ENCODE assay signal across 26 cellular contexts in the genomic region with DNA sequence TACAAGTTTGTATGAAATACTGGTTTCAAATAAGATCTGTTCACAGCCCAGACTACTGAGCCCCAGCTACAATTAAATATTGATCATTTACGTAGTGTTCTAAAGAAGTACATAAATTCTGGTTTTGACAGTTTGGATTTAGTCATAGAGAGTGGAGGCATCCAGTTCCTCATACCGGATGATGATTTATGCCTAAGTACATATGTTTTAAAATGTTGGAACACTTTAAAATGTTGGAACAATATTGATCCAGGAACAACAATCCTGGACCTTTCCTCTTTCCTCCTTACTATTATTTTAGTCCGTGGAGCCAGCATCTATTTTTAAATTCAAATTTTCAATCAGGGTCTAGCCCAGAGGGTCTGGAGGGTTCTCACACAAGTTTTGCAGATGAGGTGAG. TPM values are rescaled to one million over a fixed set of nuclear protein-coding genes. Genes with fewer than 3 reads are reported as not detected.
"Had no signal": no experiment of that assay in that cellular context is flagged by ENCODE, and none has a peak within 500 bp of the region (broad histone marks: within the 10 kb centered on the region; RNA-seq: fewer than 3 reads in every experiment).

No MANE protein-coding gene starts in this region.

- H3K36me3 ChIP-seq: sigmoid colon, stomach, suprapubic skin, tibial nerve had no signal

- H3K27ac ChIP-seq: parathyroid adenoma, sigmoid colon, stomach, suprapubic skin, tibial nerve had no signal

- DNase-seq: activated B cell treated with CpG ODN at 0.5 μM for 24 hours; activated CD4-positive, alpha-beta T cell treated with anti-CD3 and anti-CD28 coated beads for 36 hours; activated CD4-positive, alpha-beta T cell treated with anti-CD3 and anti-CD28 coated beads, Interleukin-2, amount 50 U/mL, for 4 hours; activated CD8-positive, alpha-beta memory T cell treated with anti-CD3 and anti-CD28 coated beads for 24 hours; activated CD8-positive, alpha-beta memory T cell treated with anti-CD3 and anti-CD28 coated beads, Interleukin-2, amount 50 U/mL, for 4 hours; activated naive CD4-positive, alpha-beta T cell; activated naive CD8-positive, alpha-beta T cell treated with anti-CD3 and anti-CD28 coated beads for 36 hours; activated T-cell treated with anti-CD3 and anti-CD28 coated beads, Interleukin-2, amount 50 U/mL, for 24 hours; amygdala; effector CD4-positive, alpha-beta T cell; kidney; mammary epithelial cell; sigmoid colon; stimulated activated CD4-positive, alpha-beta T cell treated with anti-CD3 and anti-CD28 coated beads, Interleukin-15, amount 100 ng/mL, for 24 hours; stomach; T-helper 9 cell had no signal

- H3K27me3 Mint-ChIP-seq: activated B cell treated with CpG ODN at 0.5 μM for 24 hours; activated CD4-positive, alpha-beta T cell treated with anti-CD3 and anti-CD28 coated beads for 36 hours; activated naive CD8-positive, alpha-beta T cell treated with anti-CD3 and anti-CD28 coated beads for 36 hours; activated T-cell treated with anti-CD3 and anti-CD28 coated beads, Interleukin-2, amount 50 U/mL, for 24 hours; activated T-helper 17 cell treated with anti-CD3 and anti-CD28 coated beads, Interleukin-2, amount 50 U/mL, for 72 hours; stimulated activated memory B cell treated with anti-CD40 and anti-IgM and Interleukin-4, amounts not matched to agents 10 μg/mL and 1 μg/mL and 100 μg/mL, for 72 hours had no signal

- H3K4me1 ChIP-seq: parathyroid adenoma, sigmoid colon, stomach had no signal

- H3K27ac Mint-ChIP-seq: activated B cell treated with CpG ODN at 0.5 μM for 24 hours; activated CD4-positive, alpha-beta T cell treated with anti-CD3 and anti-CD28 coated beads for 36 hours; activated naive CD8-positive, alpha-beta T cell treated with anti-CD3 and anti-CD28 coated beads for 36 hours; activated T-cell treated with anti-CD3 and anti-CD28 coated beads, Interleukin-2, amount 50 U/mL, for 24 hours; activated T-helper 17 cell treated with anti-CD3 and anti-CD28 coated beads, Interleukin-2, amount 50 U/mL, for 72 hours; stimulated activated memory B cell treated with anti-CD40 and anti-IgM and Interleukin-4, amounts not matched to agents 10 μg/mL and 1 μg/mL and 100 μg/mL, for 72 hours had no signal

- H3K9me3 Mint-ChIP-seq: activated B cell treated with CpG ODN at 0.5 μM for 24 hours; activated T-cell treated with anti-CD3 and anti-CD28 coated beads, Interleukin-2, amount 50 U/mL, for 24 hours; activated T-helper 17 cell treated with anti-CD3 and anti-CD28 coated beads, Interleukin-2, amount 50 U/mL, for 72 hours had no signal

- H3K27me3 ChIP-seq: sigmoid colon, stomach, suprapubic skin, tibial nerve had no signal

- H3K4me1 Mint-ChIP-seq: activated T-helper 17 cell treated with anti-CD3 and anti-CD28 coated beads, Interleukin-2, amount 50 U/mL, for 72 hours had no signal

- H3K4me3 ChIP-seq: sigmoid colon, smooth muscle cell, stomach, suprapubic skin, tibial nerve had no signal

- H3K9me3 ChIP-seq: sigmoid colon, stomach, suprapubic skin had no signal

- FAIRE-seq: kidney had no signal

- ATAC-seq: activated CD4-positive, alpha-beta T cell treated with anti-CD3 and anti-CD28 coated beads for 36 hours; activated T-helper 17 cell treated with anti-CD3 and anti-CD28 coated beads, Interleukin-2, amount 50 U/mL, for 72 hours; esophagus mucosa; stimulated activated memory B cell treated with anti-CD40 and anti-IgM and Interleukin-4, amounts not matched to agents 10 μg/mL and 1 μg/mL and 100 μg/mL, for 72 hours had no signal

- H3K36me3 Mint-ChIP-seq: mesothelial cell of epicardium had no signal

- H3K4me3 Mint-ChIP-seq: activated B cell treated with CpG ODN at 0.5 μM for 24 hours; activated CD4-positive, alpha-beta T cell treated with anti-CD3 and anti-CD28 coated beads for 36 hours; activated naive CD8-positive, alpha-beta T cell treated with anti-CD3 and anti-CD28 coated beads for 36 hours; activated T-cell treated with anti-CD3 and anti-CD28 coated beads, Interleukin-2, amount 50 U/mL, for 24 hours; activated T-helper 17 cell treated with anti-CD3 and anti-CD28 coated beads, Interleukin-2, amount 50 U/mL, for 72 hours; mesothelial cell of epicardium; nephron; stimulated activated memory B cell treated with anti-CD40 and anti-IgM and Interleukin-4, amounts not matched to agents 10 μg/mL and 1 μg/mL and 100 μg/mL, for 72 hours had no signal

RNA-seq across cellular contexts. Expression of a gene that starts 22.8 kb away (rescaled TPM):
- total RNA-seq: chondrocyte, smooth muscle cell had no signal
